35 cellular contexts compared by ENCODE assay signal in genomic region chr10:7343040-7343439, GRCh38.
"Had no signal": no experiment of that assay in that cellular context is flagged by ENCODE, and none has a peak within 500 bp of the region (broad histone marks: within the 10 kb centered on the region; RNA-seq: fewer than 3 reads in every experiment).

No MANE protein-coding gene starts in this region.

- H3K27me3 ChIP-seq: adrenal gland, body of pancreas, brain microvascular endothelial cell, breast epithelium had no signal

- H3K27ac Mint-ChIP-seq: activated B cell treated with CpG ODN at 0.5 μM for 24 hours; activated CD4-positive, alpha-beta memory T cell treated with anti-CD3 and anti-CD28 coated beads for 36 hours; activated CD4-positive, alpha-beta T cell treated with anti-CD3 and anti-CD28 coated beads, Interleukin-2, amount 10 ng/mL, durations not matched to agents 24 days and 14 days; activated CD8-positive, alpha-beta T cell treated with anti-CD3 and anti-CD28 coated beads for 36 hours; activated naive CD4-positive, alpha-beta T cell treated with anti-CD3 and anti-CD28 coated beads, Interleukin-2, amount 10 ng/mL, durations not matched to agents 7 days and 5 days; activated naive CD4-positive, alpha-beta T cell treated with anti-CD3 and anti-CD28 coated beads, Interleukin-2, amount 50 U/mL, for 72 hours; activated naive CD8-positive, alpha-beta T cell treated with anti-CD3 and anti-CD28 coated beads for 36 hours; activated T-cell treated with anti-CD3 and anti-CD28 coated beads, Interleukin-2, amount 50 U/mL, for 72 hours; activated T-helper 1 cell treated with anti-CD3 and anti-CD28 coated beads, Interleukin-12 subunit alpha, Interleukin-12 subunit beta, Interleukin-2, Interleukin-4 antibody, amounts not matched to agents 30 ng/mL and 10 ng/mL and 1 ng/mL, durations not matched to agents 14 hours and 24 hours and 36 hours; activated T-helper 17 cell treated with anti-CD3 and anti-CD28 coated beads, Interleukin-2, amount 50 U/mL, for 72 hours; T-helper 2 cell treated with Interferon-gamma antibody and Interleukin-4, amounts not matched to agents 5 μg/mL and 100 μg/mL, for 36 hours had no signal

- H3K4me3 ChIP-seq: adrenal gland, body of pancreas, breast epithelium had no signal

- ATAC-seq: activated CD8-positive, alpha-beta T cell treated with anti-CD3 and anti-CD28 coated beads for 36 hours; activated naive CD4-positive, alpha-beta T cell treated with anti-CD3 and anti-CD28 coated beads, Interleukin-2, amount 50 U/mL, for 72 hours; activated T-cell treated with anti-CD3 and anti-CD28 coated beads, Interleukin-2, amount 50 U/mL, for 4 hours; activated T-cell treated with anti-CD3 and anti-CD28 coated beads, Interleukin-2, amount 50 U/mL, for 72 hours; activated T-helper 17 cell treated with anti-CD3 and anti-CD28 coated beads, Interleukin-2, amount 50 U/mL, for 72 hours; body of pancreas had no signal

- H3K27ac ChIP-seq: adrenal gland, body of pancreas, brain microvascular endothelial cell, breast epithelium, VCaP had no signal

- H3K4me3 Mint-ChIP-seq: activated B cell treated with CpG ODN at 0.5 μM for 24 hours; activated CD4-positive, alpha-beta memory T cell treated with anti-CD3 and anti-CD28 coated beads for 36 hours; activated CD4-positive, alpha-beta T cell treated with anti-CD3 and anti-CD28 coated beads, Interleukin-2, amount 10 ng/mL, durations not matched to agents 24 days and 14 days; activated CD8-positive, alpha-beta T cell treated with anti-CD3 and anti-CD28 coated beads for 36 hours; activated naive CD4-positive, alpha-beta T cell treated with anti-CD3 and anti-CD28 coated beads, Interleukin-2, amount 10 ng/mL, durations not matched to agents 7 days and 5 days; activated naive CD8-positive, alpha-beta T cell treated with anti-CD3 and anti-CD28 coated beads for 36 hours; activated T-cell treated with anti-CD3 and anti-CD28 coated beads, Interleukin-2, amount 50 U/mL, for 4 hours; activated T-cell treated with anti-CD3 and anti-CD28 coated beads, Interleukin-2, amount 50 U/mL, for 72 hours; activated T-helper 1 cell treated with anti-CD3 and anti-CD28 coated beads, Interleukin-12 subunit alpha, Interleukin-12 subunit beta, Interleukin-2, Interleukin-4 antibody, amounts not matched to agents 30 ng/mL and 10 ng/mL and 1 ng/mL, durations not matched to agents 14 hours and 24 hours and 36 hours; activated T-helper 17 cell treated with anti-CD3 and anti-CD28 coated beads, Interleukin-2, amount 50 U/mL, for 72 hours; T-helper 2 cell treated with Interferon-gamma antibody and Interleukin-4, amounts not matched to agents 5 μg/mL and 100 μg/mL, for 36 hours had no signal

- FAIRE-seq: astrocyte, colon, TTC549 had no signal

- H3K36me3 ChIP-seq: adrenal gland, brain microvascular endothelial cell, breast epithelium had no signal

- H3K9me3 Mint-ChIP-seq: activated CD4-positive, alpha-beta T cell treated with anti-CD3 and anti-CD28 coated beads, Interleukin-2, amount 10 ng/mL, durations not matched to agents 24 days and 14 days; activated T-cell treated with anti-CD3 and anti-CD28 coated beads, Interleukin-2, amount 50 U/mL, for 4 hours; activated T-helper 1 cell treated with anti-CD3 and anti-CD28 coated beads, Interleukin-12 subunit alpha, Interleukin-12 subunit beta, Interleukin-2, Interleukin-4 antibody, amounts not matched to agents 30 ng/mL and 10 ng/mL and 1 ng/mL, durations not matched to agents 14 hours and 24 hours and 36 hours; activated T-helper 17 cell treated with anti-CD3 and anti-CD28 coated beads, Interleukin-2, amount 50 U/mL, for 72 hours had no signal

- H3K4me1 ChIP-seq: adrenal gland, body of pancreas, breast epithelium had no signal

- H3K9me3 ChIP-seq: adrenal gland, body of pancreas, breast epithelium had no signal

- H3K27me3 Mint-ChIP-seq: activated B cell treated with CpG ODN at 0.5 μM for 24 hours; activated CD4-positive, alpha-beta memory T cell treated with anti-CD3 and anti-CD28 coated beads for 36 hours; activated CD4-positive, alpha-beta T cell treated with anti-CD3 and anti-CD28 coated beads, Interleukin-2, amount 10 ng/mL, durations not matched to agents 24 days and 14 days; activated CD8-positive, alpha-beta T cell treated with anti-CD3 and anti-CD28 coated beads for 36 hours; activated naive CD4-positive, alpha-beta T cell treated with anti-CD3 and anti-CD28 coated beads, Interleukin-2, amount 10 ng/mL, durations not matched to agents 7 days and 5 days; activated naive CD8-positive, alpha-beta T cell treated with anti-CD3 and anti-CD28 coated beads for 36 hours; activated T-helper 17 cell treated with anti-CD3 and anti-CD28 coated beads, Interleukin-2, amount 50 U/mL, for 72 hours had no signal

- DNase-seq: activated B cell treated with CpG ODN at 0.5 μM for 24 hours; activated CD4-positive, alpha-beta memory T cell treated with anti-CD3 and anti-CD28 coated beads for 36 hours; activated CD4-positive, alpha-beta T cell treated with anti-CD3 and anti-CD28 coated beads for 4 hours; activated CD4-positive, alpha-beta T cell treated with anti-CD3 and anti-CD28 coated beads, Interleukin-2, amount 10 ng/mL, durations not matched to agents 24 days and 14 days; activated CD4-positive, alpha-beta T cell treated with anti-CD3 and anti-CD28 coated beads, Interleukin-2, amount 50 U/mL, for 1 hour; activated CD4-positive, alpha-beta T cell treated with anti-CD3 and anti-CD28 coated beads, Interleukin-2, amount 50 U/mL, for 4 hours; activated CD4-positive, CD25-positive, alpha-beta regulatory T cell treated with anti-CD3 and anti-CD28 coated beads, Interleukin-2, amount 50 U/mL, for 72 hours; activated CD8-positive, alpha-beta memory T cell treated with anti-CD3 and anti-CD28 coated beads, Interleukin-2, amount 50 U/mL, for 4 hours; activated CD8-positive, alpha-beta T cell treated with anti-CD3 and anti-CD28 coated beads for 36 hours; activated effector memory CD4-positive, alpha-beta T cell treated with anti-CD3 and anti-CD28 coated beads, Interleukin-2, amount 50 U/mL, for 16 hours; activated gamma-delta T cell treated with Interleukin-2 at 50 U/mL for 16 hours; activated naive CD4-positive, alpha-beta T cell; activated naive CD4-positive, alpha-beta T cell treated with anti-CD3 and anti-CD28 coated beads, Interleukin-2, amount 10 ng/mL, durations not matched to agents 7 days and 5 days; activated naive CD8-positive, alpha-beta T cell treated with anti-CD3 and anti-CD28 coated beads for 36 hours; activated T-cell treated with anti-CD3 and anti-CD28 coated beads for 4 hours; activated T-cell treated with anti-CD3 and anti-CD28 coated beads, Interleukin-2, amount 50 U/mL, for 1 hour; activated T-cell treated with anti-CD3 and anti-CD28 coated beads, Interleukin-2, amount 50 U/mL, for 4 hours; activated T-cell treated with anti-CD3 and anti-CD28 coated beads, Interleukin-2, amount 50 U/mL, for 72 hours; adrenal gland; amniotic stem cell; aorta; body of pancreas; brain microvascular endothelial cell; central memory CD4-positive, alpha-beta T cell; T-helper 2 cell; T-helper 9 cell had no signal
